Comparison of ENCODE assay signal across 25 cellular contexts in the genomic region with DNA sequence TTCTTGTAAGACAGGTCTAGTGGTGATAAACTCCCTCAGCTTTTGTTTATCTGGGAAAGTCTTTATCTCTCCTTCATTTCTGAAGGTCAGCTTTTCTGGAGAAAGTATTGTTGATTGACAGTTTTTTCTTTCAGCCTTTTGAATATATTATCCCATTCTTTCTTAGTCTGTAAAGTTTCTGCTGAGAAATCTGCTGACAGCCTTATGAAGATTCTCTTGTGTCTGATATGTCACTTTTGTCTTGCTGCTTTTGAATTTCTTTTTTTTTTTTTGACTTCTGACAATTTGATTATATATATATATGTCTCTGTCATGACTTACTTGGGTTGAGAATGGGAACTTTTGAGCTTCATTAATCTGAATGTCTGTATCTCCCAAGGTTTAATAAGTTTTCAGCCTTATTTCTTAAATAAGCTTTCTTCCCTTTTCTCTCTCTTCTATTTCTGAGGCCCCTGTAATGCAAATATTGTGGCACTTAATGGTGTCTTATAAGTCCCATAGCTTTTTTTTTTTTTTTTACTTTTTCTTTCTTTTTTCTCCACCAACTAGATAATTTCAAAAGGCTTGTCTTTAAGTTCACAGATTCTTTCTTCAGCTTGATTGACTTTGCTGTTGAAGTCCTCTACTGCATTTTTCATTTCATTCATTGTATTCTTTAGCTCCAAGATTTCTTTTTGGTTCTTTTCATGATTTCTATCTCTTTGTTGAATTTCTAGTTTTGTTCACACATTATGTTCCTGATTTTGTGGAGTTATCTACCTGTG.
"Had no signal": no experiment of that assay in that cellular context is flagged by ENCODE, and none has a peak within 500 bp of the region (broad histone marks: within the 10 kb centered on the region; RNA-seq: fewer than 3 reads in every experiment).

No MANE protein-coding gene starts in this region.

- H3K27ac Mint-ChIP-seq: activated CD4-positive, alpha-beta memory T cell treated with anti-CD3 and anti-CD28 coated beads for 36 hours; activated naive CD4-positive, alpha-beta T cell treated with anti-CD3 and anti-CD28 coated beads, Interleukin-2, amount 50 U/mL, for 24 hours; activated T-helper 2 cell treated with anti-CD3 and anti-CD28 coated beads, Interferon-gamma antibody, Interleukin-2, Interleukin-4, amounts not matched to agents 10 μg/mL and 5 μg/mL and 100 μg/mL, durations not matched to agents 14 hours and 24 hours and 36 hours had no signal

- H3K4me3 ChIP-seq: ascending aorta, body of pancreas, PC-9 had no signal

- H3K4me1 ChIP-seq: ascending aorta, body of pancreas had no signal

- H3K4me3 Mint-ChIP-seq: activated CD4-positive, alpha-beta memory T cell treated with anti-CD3 and anti-CD28 coated beads for 36 hours; activated CD4-positive, alpha-beta T cell treated with anti-CD3 and anti-CD28 coated beads, Interleukin-2, amount 10 ng/mL, durations not matched to agents 7 days and 5 days; activated naive CD4-positive, alpha-beta T cell treated with anti-CD3 and anti-CD28 coated beads, Interleukin-2, amount 50 U/mL, for 24 hours; activated T-cell treated with anti-CD3 and anti-CD28 coated beads, Interleukin-2, amount 50 U/mL, for 4 hours had no signal

- H3K27ac ChIP-seq: ascending aorta, body of pancreas, PC-9 had no signal

- DNase-seq: activated CD4-positive, alpha-beta memory T cell treated with anti-CD3 and anti-CD28 coated beads for 36 hours; activated CD4-positive, alpha-beta T cell treated with anti-CD3 and anti-CD28 coated beads, Interleukin-2, amount 10 ng/mL, durations not matched to agents 7 days and 5 days; activated CD4-positive, CD25-positive, alpha-beta regulatory T cell; activated CD8-positive, alpha-beta memory T cell treated with anti-CD3 and anti-CD28 coated beads for 24 hours; activated gamma-delta T cell treated with Interleukin-2 at 50 U/mL for 16 hours; activated T-cell treated with anti-CD3 and anti-CD28 coated beads, Interleukin-2, amount 50 U/mL, for 4 hours; amniotic stem cell; body of pancreas; central memory CD4-positive, alpha-beta T cell; cortex of kidney; MM.1S; NCI-H1105; NCI-H1436; NCI-H1694 treated with DMSO at 0.1 percent for 48 hours; NCI-H2029 treated with DMSO at 0.1 percent for 48 hours; NCI-H345; NCI-H510A; NCI-H526 treated with DMSO at 0.1 percent for 48 hours; PC-9; SIG-M5; T-helper 2 cell; T1000 had no signal

- ATAC-seq: activated T-cell treated with anti-CD3 and anti-CD28 coated beads, Interleukin-2, amount 50 U/mL, for 4 hours; body of pancreas had no signal

- H3K27me3 Mint-ChIP-seq: activated naive CD4-positive, alpha-beta T cell treated with anti-CD3 and anti-CD28 coated beads, Interleukin-2, amount 50 U/mL, for 24 hours had no signal

- H3K36me3 ChIP-seq: ascending aorta had no signal
